Comparison of ENCODE assay signal across 14 cellular contexts in genomic region chr12:27143676-27144075, GRCh38.
DNase-seq lines count a peak whose midpoint lies in the region; ATAC-seq, FAIRE-seq and TF ChIP-seq lines count a peak whose summit lies in the region.
"Had no signal": no experiment of that assay in that cellular context is flagged by ENCODE, and none has a peak within 500 bp of the region (broad histone marks: within the 10 kb centered on the region; RNA-seq: fewer than 3 reads in every experiment).

No MANE protein-coding gene starts in this region.

- TF ChIP-seq CTCF in endothelial cell of umbilical vein (IDR thresholded peaks at IDR 0.05; ENCODE audit: extremely low read depth in 1 of 2, insufficient read depth in 1 of 2, low read depth in 1 of 2, low read length in 2 of 2) = no peak

- no peaks in the 10 kb centered on the region for H3K79me2 ChIP-seq in endothelial cell of umbilical vein (ENCODE audit: control insufficient read depth, insufficient read depth, low read length)

- no peaks in the 10 kb centered on the region for H3K9me3 ChIP-seq in endothelial cell of umbilical vein (replicated peaks; ENCODE audit: control insufficient read depth, insufficient read depth, low read length)
- H3K9me3 ChIP-seq: suprapubic skin had no signal

- no peaks in the 10 kb centered on the region for H3K27me3 Mint-ChIP-seq in activated T-cell treated with anti-CD3 and anti-CD28 coated beads, Interleukin-2, amount 50 U/mL, for 24 hours
- H3K27me3 Mint-ChIP-seq in stimulated activated naive B cell treated with anti-CD40 and anti-IgM and Interleukin-4, amounts not matched to agents 10 μg/mL and 1 μg/mL and 100 μg/mL, for 72 hours = no peaks in the 10 kb centered on the region
- H3K27me3 Mint-ChIP-seq: memory B cell had no signal

- intact Hi-C loops in endothelial cell of umbilical vein (cut with micrococcal nuclease) = loop anchor here (2.0 to 5.0 kb wide), 3 partner anchors 99 to 241 kb away; partner anchors contain the start of gene STK38L

- POLR2A ChIA-PET in endothelial cell of umbilical vein (lab: Charles Lee) = no interaction called here

- no peaks in the 10 kb centered on the region for H3K36me3 Mint-ChIP-seq in activated T-cell treated with anti-CD3 and anti-CD28 coated beads, Interleukin-2, amount 50 U/mL, for 24 hours (ENCODE audit: low read depth)
- peaks cover 0 to 2% of the 10 kb centered on the region in 2 donors for H3K36me3 Mint-ChIP-seq in stimulated activated naive B cell treated with anti-CD40 and anti-IgM and Interleukin-4, amounts not matched to agents 10 μg/mL and 1 μg/mL and 100 μg/mL, for 72 hours

- no peak for ATAC-seq in stimulated activated naive B cell treated with anti-CD40 and anti-IgM and Interleukin-4, amounts not matched to agents 10 μg/mL and 1 μg/mL and 100 μg/mL, for 72 hours (replicated peaks)
- ATAC-seq: Right ventricle myocardium inferior had no signal

- no peaks in the 10 kb centered on the region for H4K20me1 ChIP-seq in endothelial cell of umbilical vein (replicated peaks; ENCODE audit: control insufficient read depth, extremely low read depth, insufficient read depth, low read length)

- H3K27ac Mint-ChIP-seq in activated T-cell treated with anti-CD3 and anti-CD28 coated beads, Interleukin-2, amount 50 U/mL, for 24 hours = peak overlapping the region; percentile 37
- H3K27ac Mint-ChIP-seq in stimulated activated naive B cell treated with anti-CD40 and anti-IgM and Interleukin-4, amounts not matched to agents 10 μg/mL and 1 μg/mL and 100 μg/mL, for 72 hours = peak overlapping the region; percentile 73

- FAIRE-seq in endothelial cell of umbilical vein (lab: Jason Lieb, UNC) = no peak

- H3K4me3 ChIP-seq in endothelial cell of umbilical vein (replicated peaks in 1 of 3; ENCODE audit: insufficient read depth in 1 of 3, low read depth in 1 of 3, low read length in 3 of 3) = no peak overlapping the region
- H3K4me3 ChIP-seq: suprapubic skin had no signal

- H3K9me3 Mint-ChIP-seq in activated T-cell treated with anti-CD3 and anti-CD28 coated beads, Interleukin-2, amount 50 U/mL, for 24 hours = no peaks in the 10 kb centered on the region
- no peaks in the 10 kb centered on the region for H3K9me3 Mint-ChIP-seq in stimulated activated naive B cell treated with anti-CD40 and anti-IgM and Interleukin-4, amounts not matched to agents 10 μg/mL and 1 μg/mL and 100 μg/mL, for 72 hours
- H3K9me3 Mint-ChIP-seq: memory B cell had no signal

- no peak for TF ChIP-seq POLR2A in endothelial cell of umbilical vein (IDR thresholded peaks at IDR 0.05; ENCODE audit: low read depth, low read length)

- no peaks in the 10 kb centered on the region for H3K9me1 ChIP-seq in endothelial cell of umbilical vein (replicated peaks; ENCODE audit: control insufficient read depth, extremely low read depth, insufficient read depth, low read length)

- peak overlapping the region; percentile 45 for H2AFZ ChIP-seq in endothelial cell of umbilical vein (ENCODE audit: low read depth, low read length)

- no peaks in the 10 kb centered on the region for H3K36me3 ChIP-seq in endothelial cell of umbilical vein (ENCODE audit: control insufficient read depth in 2 of 2, extremely low read depth in 1 of 2, insufficient read depth in 2 of 2, low read length in 2 of 2)
- H3K36me3 ChIP-seq: suprapubic skin had no signal

- H3K4me1 ChIP-seq in endothelial cell of umbilical vein (ENCODE audit: control insufficient read depth, extremely low read depth, insufficient read depth, low read length) = peaks cover 2% of the 10 kb centered on the region
- H3K4me1 ChIP-seq: suprapubic skin had no signal

- no peak for DNase-seq in activated T-cell treated with anti-CD3 and anti-CD28 coated beads, Interleukin-2, amount 50 U/mL, for 24 hours
- DNase-seq in activated T-cell treated with anti-CD3 and anti-CD28 coated beads for 4 hours = no peak
- peak; percentile 11 for DNase-seq in RPMI7951 (ENCODE audit: low read depth)
- DNase-seq in endothelial cell of umbilical vein (ENCODE audit: low read depth, low spot score) = no peak
- DNase-seq in stimulated activated naive B cell treated with anti-CD40 and anti-IgM and Interleukin-4, amounts not matched to agents 10 μg/mL and 1 μg/mL and 100 μg/mL, for 72 hours = no peak
- DNase-seq in dermis blood vessel endothelial cell = no peak
- no peak for DNase-seq in activated effector memory CD4-positive, alpha-beta T cell treated with Interleukin-2 at 50 U/mL for 16 hours
- DNase-seq in epidermal melanocyte (ENCODE audit: insufficient read length, low spot score) = no peak
- DNase-seq: activated naive CD4-positive, alpha-beta T cell; NCI-H1105 had no signal

- CTCF ChIA-PET in endothelial cell of umbilical vein (lab: Charles Lee) = interaction anchor here (0.8 to 3.1 kb wide), 3 partner anchors 9 to 162 kb away, joined by 4 to 28 read pairs (median 21); no protein-coding TSS in a partner anchor

- peak overlapping the region; percentile 39 for H3K4me2 ChIP-seq in endothelial cell of umbilical vein (ENCODE audit: insufficient read depth, low read length)

- H3K4me3 Mint-ChIP-seq in activated T-cell treated with anti-CD3 and anti-CD28 coated beads, Interleukin-2, amount 50 U/mL, for 24 hours = peak overlapping the region; percentile 39
- no peak overlapping the region for H3K4me3 Mint-ChIP-seq in stimulated activated naive B cell treated with anti-CD40 and anti-IgM and Interleukin-4, amounts not matched to agents 10 μg/mL and 1 μg/mL and 100 μg/mL, for 72 hours
- H3K4me3 Mint-ChIP-seq: memory B cell had no signal

- dilution Hi-C loops in endothelial cell of umbilical vein (cut with MboI; ENCODE audit: extremely low pct_ligation_motif_present, low sequenced_read_pairs) = no loop called here

- no TSS peak for BruUV-seq in endothelial cell of umbilical vein (replicated peaks; lab: Mats Ljungman, UMichigan)

- no peak overlapping the region for H3K9ac ChIP-seq in endothelial cell of umbilical vein (replicated peaks; ENCODE audit: extremely low read depth, insufficient read depth, low read length)

- H3K27me3 ChIP-seq in endothelial cell of umbilical vein (ENCODE audit: control insufficient read depth in 2 of 2, insufficient read depth in 2 of 2, low read length in 2 of 2) = no peaks in the 10 kb centered on the region
- H3K27me3 ChIP-seq: suprapubic skin had no signal

- H3K4me1 Mint-ChIP-seq in activated T-cell treated with anti-CD3 and anti-CD28 coated beads, Interleukin-2, amount 50 U/mL, for 24 hours (ENCODE audit: low read depth) = peaks cover 10% of the 10 kb centered on the region
- H3K4me1 Mint-ChIP-seq in stimulated activated naive B cell treated with anti-CD40 and anti-IgM and Interleukin-4, amounts not matched to agents 10 μg/mL and 1 μg/mL and 100 μg/mL, for 72 hours = peaks cover 5 to 7% of the 10 kb centered on the region in 2 donors
- H3K4me1 Mint-ChIP-seq: memory B cell had no signal

- H3K27ac ChIP-seq in endothelial cell of umbilical vein (ENCODE audit: insufficient read depth, low read depth, low read length) = no peak overlapping the region
- H3K27ac ChIP-seq: suprapubic skin, VCaP had no signal

TF ChIP-seq in endothelial cell of umbilical vein, 7 proteins besides CTCF, POLR2A, EP300 and RAD21:
- TF ChIP-seq POLR2AphosphoS5 (IDR thresholded peaks at IDR 0.05; ENCODE audit: insufficient read depth, low read depth, low read length) (no peak), FOS (IDR thresholded peaks at IDR 0.05; ENCODE audit: borderline replicate concordance, insufficient read depth, low read length) (no peak), MAX (IDR thresholded peaks at IDR 0.05; ENCODE audit: insufficient read depth, insufficient read length) (no peak), EZH2 (IDR thresholded peaks at IDR 0.05; ENCODE audit: borderline replicate concordance, low read depth, low read length, severe bottlenecking) (no peak), JUN (IDR thresholded peaks at IDR 0.05; ENCODE audit: borderline replicate concordance, insufficient read depth, insufficient read length, low read depth) (no peak), GATA2 (IDR thresholded peaks at IDR 0.05; ENCODE audit: insufficient read depth, insufficient read length, low read depth, low read length) (no peak)
TF ChIP-seq in endothelial cell of umbilical vein: peak in this region for 0.
